30 cellular contexts compared by ENCODE assay signal in genomic region chr1:211730347-211730746, GRCh38. TPM values are rescaled to one million over a fixed set of nuclear protein-coding genes. Genes with fewer than 3 reads are reported as not detected.
"Had no signal": no experiment of that assay in that cellular context is flagged by ENCODE, and none has a peak within 500 bp of the region (broad histone marks: within the 10 kb centered on the region; RNA-seq: fewer than 3 reads in every experiment).

No MANE protein-coding gene starts in this region.

- H3K4me3 Mint-ChIP-seq: activated CD4-positive, alpha-beta memory T cell treated with anti-CD3 and anti-CD28 coated beads for 36 hours; activated CD8-positive, alpha-beta memory T cell treated with anti-CD3 and anti-CD28 coated beads, Interleukin-2, amount 10 ng/mL, durations not matched to agents 7 days and 5 days; activated CD8-positive, alpha-beta T cell treated with anti-CD3 and anti-CD28 coated beads, Interleukin-2, amount 10 ng/mL, durations not matched to agents 7 days and 5 days; activated naive CD4-positive, alpha-beta T cell treated with anti-CD3 and anti-CD28 coated beads for 36 hours; activated naive CD4-positive, alpha-beta T cell treated with anti-CD3 and anti-CD28 coated beads, Interleukin-2, amount 50 U/mL, for 24 hours; activated naive CD8-positive, alpha-beta T cell treated with anti-CD3 and anti-CD28 coated beads for 36 hours; activated naive CD8-positive, alpha-beta T cell treated with anti-CD3 and anti-CD28 coated beads, Interleukin-2, amount 50 U/mL, for 24 hours; activated T-helper 1 cell treated with anti-CD3 and anti-CD28 coated beads, Interleukin-12 subunit alpha, Interleukin-12 subunit beta, Interleukin-2, Interleukin-4 antibody, amounts not matched to agents 30 ng/mL and 10 ng/mL and 1 ng/mL, durations not matched to agents 14 hours and 24 hours and 36 hours had no signal

- H3K36me3 Mint-ChIP-seq: activated CD4-positive, alpha-beta memory T cell treated with anti-CD3 and anti-CD28 coated beads for 36 hours; activated CD8-positive, alpha-beta memory T cell treated with anti-CD3 and anti-CD28 coated beads, Interleukin-2, amount 10 ng/mL, durations not matched to agents 7 days and 5 days; activated naive CD4-positive, alpha-beta T cell treated with anti-CD3 and anti-CD28 coated beads, Interleukin-2, amount 50 U/mL, for 24 hours; activated naive CD8-positive, alpha-beta T cell treated with anti-CD3 and anti-CD28 coated beads for 36 hours had no signal

- H3K4me3 ChIP-seq: adrenal gland, body of pancreas, colonic mucosa, esophagus muscularis mucosa, gastrocnemius medialis, heart left ventricle had no signal

- H3K27ac Mint-ChIP-seq: activated CD4-positive, alpha-beta memory T cell treated with anti-CD3 and anti-CD28 coated beads for 36 hours; activated CD8-positive, alpha-beta memory T cell treated with anti-CD3 and anti-CD28 coated beads, Interleukin-2, amount 10 ng/mL, durations not matched to agents 7 days and 5 days; activated CD8-positive, alpha-beta T cell treated with anti-CD3 and anti-CD28 coated beads, Interleukin-2, amount 10 ng/mL, durations not matched to agents 7 days and 5 days; activated naive CD4-positive, alpha-beta T cell treated with anti-CD3 and anti-CD28 coated beads for 36 hours; activated naive CD4-positive, alpha-beta T cell treated with anti-CD3 and anti-CD28 coated beads, Interleukin-2, amount 50 U/mL, for 24 hours; activated naive CD8-positive, alpha-beta T cell treated with anti-CD3 and anti-CD28 coated beads for 36 hours; activated naive CD8-positive, alpha-beta T cell treated with anti-CD3 and anti-CD28 coated beads, Interleukin-2, amount 50 U/mL, for 24 hours; activated T-helper 1 cell treated with anti-CD3 and anti-CD28 coated beads, Interleukin-12 subunit alpha, Interleukin-12 subunit beta, Interleukin-2, Interleukin-4 antibody, amounts not matched to agents 30 ng/mL and 10 ng/mL and 1 ng/mL, durations not matched to agents 14 hours and 24 hours and 36 hours; activated T-helper 2 cell treated with anti-CD3 and anti-CD28 coated beads, Interferon-gamma antibody, Interleukin-2, Interleukin-4, amounts not matched to agents 10 μg/mL and 5 μg/mL and 100 μg/mL, durations not matched to agents 14 hours and 24 hours and 36 hours had no signal

- ATAC-seq: activated CD8-positive, alpha-beta memory T cell treated with anti-CD3 and anti-CD28 coated beads, Interleukin-2, amount 10 ng/mL, durations not matched to agents 7 days and 5 days; activated CD8-positive, alpha-beta T cell treated with anti-CD3 and anti-CD28 coated beads, Interleukin-2, amount 10 ng/mL, durations not matched to agents 7 days and 5 days; activated naive CD8-positive, alpha-beta T cell treated with anti-CD3 and anti-CD28 coated beads, Interleukin-2, amount 50 U/mL, for 24 hours; body of pancreas; foreskin keratinocyte; gastrocnemius medialis; heart left ventricle had no signal

- H3K9me3 ChIP-seq: adrenal gland, body of pancreas, colonic mucosa, esophagus muscularis mucosa, gastrocnemius medialis, heart left ventricle had no signal

- DNase-seq: activated CD4-positive, alpha-beta memory T cell treated with anti-CD3 and anti-CD28 coated beads for 36 hours; activated CD4-positive, alpha-beta T cell treated with anti-CD3 and anti-CD28 coated beads for 48 hours; activated CD4-positive, CD25-positive, alpha-beta regulatory T cell; activated CD8-positive, alpha-beta memory T cell treated with anti-CD3 and anti-CD28 coated beads, Interleukin-2, amount 10 ng/mL, durations not matched to agents 7 days and 5 days; activated CD8-positive, alpha-beta memory T cell treated with anti-CD3 and anti-CD28 coated beads, Interleukin-2, amount 50 U/mL, for 4 hours; activated CD8-positive, alpha-beta T cell treated with anti-CD3 and anti-CD28 coated beads, Interleukin-2, amount 10 ng/mL, durations not matched to agents 7 days and 5 days; activated effector memory CD4-positive, alpha-beta T cell treated with anti-CD3 and anti-CD28 coated beads, Interleukin-2, amount 50 U/mL, for 16 hours; activated naive CD4-positive, alpha-beta T cell treated with anti-CD3 and anti-CD28 coated beads for 36 hours; activated naive CD8-positive, alpha-beta T cell treated with anti-CD3 and anti-CD28 coated beads for 36 hours; activated naive CD8-positive, alpha-beta T cell treated with anti-CD3 and anti-CD28 coated beads, Interleukin-2, amount 50 U/mL, for 24 hours; activated T-cell treated with anti-CD3 and anti-CD28 coated beads, Interleukin-2, amount 50 U/mL, for 1 hour; activated T-cell treated with anti-CD3 and anti-CD28 coated beads, Interleukin-2, amount 50 U/mL, for 48 hours; adrenal gland; amygdala; aorta; body of pancreas; central memory CD4-positive, alpha-beta T cell; cerebellar nuclear complex; colonic mucosa; effector memory CD4-positive, alpha-beta T cell; erythroblast; foreskin keratinocyte; gastrocnemius medialis; glutamatergic neuron; heart left ventricle; T-helper 2 cell had no signal

- H3K27me3 ChIP-seq: adrenal gland, body of pancreas, colonic mucosa, esophagus muscularis mucosa, gastrocnemius medialis, heart left ventricle had no signal

- H3K4me1 Mint-ChIP-seq: activated CD8-positive, alpha-beta memory T cell treated with anti-CD3 and anti-CD28 coated beads, Interleukin-2, amount 10 ng/mL, durations not matched to agents 7 days and 5 days; activated naive CD4-positive, alpha-beta T cell treated with anti-CD3 and anti-CD28 coated beads, Interleukin-2, amount 50 U/mL, for 24 hours; activated naive CD8-positive, alpha-beta T cell treated with anti-CD3 and anti-CD28 coated beads for 36 hours; activated naive CD8-positive, alpha-beta T cell treated with anti-CD3 and anti-CD28 coated beads, Interleukin-2, amount 50 U/mL, for 24 hours had no signal

- H3K36me3 ChIP-seq: adrenal gland, colonic mucosa, esophagus muscularis mucosa, gastrocnemius medialis, heart left ventricle had no signal

- H3K4me1 ChIP-seq: colonic mucosa, gastrocnemius medialis had no signal

- H3K27ac ChIP-seq: adrenal gland, body of pancreas, colonic mucosa, esophagus muscularis mucosa, foreskin keratinocyte, gastrocnemius medialis, heart left ventricle had no signal

- H3K9me3 Mint-ChIP-seq: activated CD4-positive, alpha-beta memory T cell treated with anti-CD3 and anti-CD28 coated beads for 36 hours; activated naive CD4-positive, alpha-beta T cell treated with anti-CD3 and anti-CD28 coated beads for 36 hours; activated naive CD4-positive, alpha-beta T cell treated with anti-CD3 and anti-CD28 coated beads, Interleukin-2, amount 50 U/mL, for 24 hours; activated naive CD8-positive, alpha-beta T cell treated with anti-CD3 and anti-CD28 coated beads for 36 hours; activated naive CD8-positive, alpha-beta T cell treated with anti-CD3 and anti-CD28 coated beads, Interleukin-2, amount 50 U/mL, for 24 hours; activated T-helper 1 cell treated with anti-CD3 and anti-CD28 coated beads, Interleukin-12 subunit alpha, Interleukin-12 subunit beta, Interleukin-2, Interleukin-4 antibody, amounts not matched to agents 30 ng/mL and 10 ng/mL and 1 ng/mL, durations not matched to agents 14 hours and 24 hours and 36 hours; activated T-helper 2 cell treated with anti-CD3 and anti-CD28 coated beads, Interferon-gamma antibody, Interleukin-2, Interleukin-4, amounts not matched to agents 10 μg/mL and 5 μg/mL and 100 μg/mL, durations not matched to agents 14 hours and 24 hours and 36 hours had no signal

- H3K27me3 Mint-ChIP-seq: activated CD4-positive, alpha-beta memory T cell treated with anti-CD3 and anti-CD28 coated beads for 36 hours; activated naive CD4-positive, alpha-beta T cell treated with anti-CD3 and anti-CD28 coated beads, Interleukin-2, amount 50 U/mL, for 24 hours; activated naive CD8-positive, alpha-beta T cell treated with anti-CD3 and anti-CD28 coated beads for 36 hours; activated naive CD8-positive, alpha-beta T cell treated with anti-CD3 and anti-CD28 coated beads, Interleukin-2, amount 50 U/mL, for 24 hours had no signal

RNA-seq across cellular contexts. Expression of gene NEK2, which starts 54.9 kb away (rescaled TPM):
- total RNA-seq: body of pancreas, esophagus muscularis mucosa, gastrocnemius medialis had no signal
